In the genomic region with DNA sequence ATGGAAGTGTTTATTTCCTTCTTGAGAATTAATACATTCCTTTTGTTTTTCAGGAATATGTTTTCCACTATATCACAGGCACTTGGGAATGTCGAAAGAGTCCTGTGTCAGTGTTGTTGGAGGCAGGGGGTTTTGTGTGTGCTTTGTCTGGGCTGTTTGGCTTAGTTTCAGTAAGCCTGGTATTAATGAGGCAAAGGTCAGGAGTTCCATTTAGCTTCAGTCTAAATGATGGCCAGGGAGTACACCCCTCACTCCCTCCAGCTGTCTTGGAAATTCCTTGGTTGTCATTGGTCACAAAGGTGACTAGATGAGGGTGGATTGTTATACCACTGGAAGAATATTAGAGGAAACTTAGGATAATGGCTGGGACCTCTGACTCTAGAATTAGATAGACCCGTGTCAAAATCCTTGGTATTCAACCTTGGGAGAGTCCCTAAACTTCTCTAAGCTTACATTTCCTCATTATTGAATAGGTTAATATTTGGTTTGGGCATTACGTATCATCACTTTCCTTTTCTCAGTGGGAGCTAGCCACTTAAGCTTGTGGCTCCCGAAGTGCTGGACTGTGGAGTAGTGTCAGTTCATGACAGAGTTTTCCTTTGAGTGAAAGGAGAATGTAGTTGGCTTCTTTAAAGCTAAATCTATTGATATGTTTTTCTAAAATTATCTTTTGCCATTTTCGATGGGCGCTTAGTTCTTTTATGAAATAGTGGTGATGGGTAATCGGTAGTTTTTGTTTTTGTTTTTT, we compare ENCODE assay signal across 9 cellular contexts. TPM values are rescaled to one million over a fixed set of nuclear protein-coding genes. Genes with fewer than 3 reads are reported as not detected.
DNase-seq lines count a peak whose midpoint lies in the region; TF ChIP-seq lines count a peak whose summit lies in the region.
"Had no signal": no experiment of that assay in that cellular context is flagged by ENCODE, and none has a peak within 500 bp of the region (broad histone marks: within the 10 kb centered on the region; RNA-seq: fewer than 3 reads in every experiment).

No MANE protein-coding gene starts in this region.

- DNase-seq in ACHN (peak; percentile 67), NCI-H226 (peak; percentile 51), fibroblast of peridontal ligament (ENCODE audit: extremely low read depth) (peak; percentile 68), neural progenitor cell (ENCODE audit: low spot score) (peak; percentile 88), NCI-H2107 treated with DMSO at 0.1 percent for 48 hours (lab: John Stamatoyannopoulos, UW; ENCODE audit: unreplicated experiment) (no peak), NCI-H2029 treated with DMSO at 0.1 percent for 48 hours (lab: John Stamatoyannopoulos, UW) (no peak), HK-2 (ENCODE audit: unreplicated experiment) (no peak)
- DNase-seq in stimulated activated CD4-positive, alpha-beta T cell treated with anti-CD3 and anti-CD28 coated beads, Interleukin-2, amount 100 ng/mL, for 24 hours, result no peak
- DNase-seq: T-helper 2 cell had no signal

- H3K36me3 ChIP-seq in neural progenitor cell, result no peaks in the 10 kb centered on the region

- H3K27ac Mint-ChIP-seq in neural progenitor cell, result peak overlapping the region; percentile 91

- in situ Hi-C loops in ACHN (cut with HindIII; ENCODE audit: low pct_ligation_motif_present, low pct_unique_long_range_greater_than_20kb, low sequenced_read_pairs), result no loop called here

- TF ChIP-seq CTCF in neural progenitor cell (IDR thresholded peaks at IDR 0.05), result no peak

- peaks cover 2% of the 10 kb centered on the region for H3K27me3 Mint-ChIP-seq in neural progenitor cell (ENCODE audit: insufficient read depth, low read depth)

- H3K4me3 Mint-ChIP-seq in neural progenitor cell, result peak overlapping the region; percentile 20

- no peak overlapping the region for H3K9ac ChIP-seq in neural progenitor cell

- peaks cover 12% of the 10 kb centered on the region for H3K9me3 Mint-ChIP-seq in neural progenitor cell

- no peak overlapping the region for H2AFZ ChIP-seq in neural progenitor cell (replicated peaks)

- H3K9me3 ChIP-seq in neural progenitor cell (ENCODE audit: low read depth), result no peaks in the 10 kb centered on the region

- H3K27ac ChIP-seq in neural progenitor cell, result peak overlapping the region; percentile 89

- H3K4me2 ChIP-seq in neural progenitor cell, result peak overlapping the region; percentile 94

- peak overlapping the region; percentile 25 for H3K4me3 ChIP-seq in neural progenitor cell

- peaks cover 53% of the 10 kb centered on the region for H3K4me1 ChIP-seq in neural progenitor cell

- H3K27me3 ChIP-seq in neural progenitor cell, result no peaks in the 10 kb centered on the region

- peaks cover 46% of the 10 kb centered on the region for H3K4me1 Mint-ChIP-seq in neural progenitor cell

- peaks cover 19% of the 10 kb centered on the region for H3K36me3 Mint-ChIP-seq in neural progenitor cell

- H3K79me2 ChIP-seq in neural progenitor cell (ENCODE audit: low read depth), result peaks cover 100% of the 10 kb centered on the region

- peaks cover 76% of the 10 kb centered on the region for H4K20me1 ChIP-seq in neural progenitor cell (ENCODE audit: low read depth)

- peaks cover 42% of the 10 kb centered on the region for H3F3A ChIP-seq in neural progenitor cell (ENCODE audit: low read depth)

RNA-seq across cellular contexts. Expression of a gene that starts 5.2 kb away (rescaled TPM):
- total RNA-seq in neural progenitor cell (ENCODE audit: low replicate concordance), result 89.0 and 128 TPM in 2 replicates

Comparison
In these comparisons a context has a peak if more than half of its experiments do, and no peak if none do; other contexts are left out.
1. DNase-seq: peak in ACHN (single experiment), NCI-H226 (single experiment), fibroblast of peridontal ligament (single experiment) and neural progenitor cell (single experiment); none in stimulated activated CD4-positive, alpha-beta T cell treated with anti-CD3 and anti-CD28 coated beads, Interleukin-2, amount 100 ng/mL, for 24 hours (0 of 2), NCI-H2107 treated with DMSO at 0.1 percent for 48 hours (single experiment), NCI-H2029 treated with DMSO at 0.1 percent for 48 hours (single experiment) and HK-2 (single experiment).